In the genomic region with DNA sequence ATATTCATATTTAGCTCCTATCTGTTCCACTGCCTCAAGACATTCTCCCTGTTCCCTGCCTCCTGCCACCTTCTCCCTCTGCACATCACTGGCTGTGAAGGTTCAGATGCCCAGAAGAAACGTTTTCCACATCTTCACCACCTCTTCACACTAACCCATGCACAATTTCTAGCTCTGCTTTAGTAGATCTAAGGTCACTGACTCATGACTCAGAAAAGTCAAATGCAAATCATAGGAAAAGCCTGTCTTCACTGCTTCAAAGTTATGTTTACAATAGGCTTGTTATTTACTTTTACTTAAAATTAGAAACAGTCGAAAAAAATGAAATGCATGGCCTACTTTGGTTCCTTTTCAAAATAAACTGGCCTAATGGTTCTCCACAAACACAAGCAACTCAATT, we compare ENCODE assay signal across 11 cellular contexts. TPM values are rescaled to one million over a fixed set of nuclear protein-coding genes. Genes with fewer than 3 reads are reported as not detected.
DNase-seq lines count a peak whose midpoint lies in the region; ATAC-seq, FAIRE-seq and TF ChIP-seq lines count a peak whose summit lies in the region.
"Had no signal": no experiment of that assay in that cellular context is flagged by ENCODE, and none has a peak within 500 bp of the region (broad histone marks: within the 10 kb centered on the region; RNA-seq: fewer than 3 reads in every experiment).

No MANE protein-coding gene starts in this region.

- H3K36me3 ChIP-seq in A673 (ENCODE audit: insufficient read depth, low read length, poor library complexity, severe bottlenecking) (no peaks in the 10 kb centered on the region), GM12878 (ENCODE audit: control insufficient read depth in 2 of 2, insufficient read depth in 2 of 2, low read length in 1 of 2) (0 out of 4 replicates have a peak, but pooled peaks cover 0 to 2% of the 10 kb centered on the region in 2 experiments)

- H3K4me2 ChIP-seq in GM12878 (ENCODE audit: control insufficient read depth, insufficient read depth): peak overlapping the region; percentile 84
- H3K4me2 ChIP-seq: BLaER1 had no signal

- POLR2A ChIA-PET in A673 (lab: Charles Lee; ENCODE audit: low non-redundant PET) (no interaction called here), GM12878 (lab: Charles Lee) (interaction anchor here (1.1 to 2.8 kb wide), 3 partner anchors 11 to 44 kb away, joined by 3 to 15 read pairs (median 8); a partner anchor contains a TSS)

- no peak for DNase-seq in A673 (ENCODE audit: low spot score)
- peak; percentile 70 for DNase-seq in HCEC 1CT
- DNase-seq in GM12878 (ENCODE audit: low read depth, low spot score): no peak
- DNase-seq in memory B cell (ENCODE audit: low spot score in 2 of 2): no peak
- no peak for DNase-seq in NCI-H146 treated with DMSO at 0.1 percent for 48 hours (lab: John Stamatoyannopoulos, UW; ENCODE audit: unreplicated experiment)
- DNase-seq: NCI-H1092 treated with DMSO at 0.1 percent for 48 hours had no signal

- H3K4me3 ChIP-seq in A673 (ENCODE audit: low read depth, low read length, poor library complexity, severe bottlenecking): no peak overlapping the region
- peak overlapping the region; percentile 85 for H3K4me3 ChIP-seq in GM12878
- H3K4me3 ChIP-seq: BLaER1 had no signal

- RAD21 ChIA-PET in GM12878 (lab: Charles Lee; ENCODE audit: unreplicated experiment): interaction anchor here (1.1 to 1.7 kb wide), 4 partner anchors 10 to 75 kb away, joined by 3 to 7 read pairs (median 4); a partner anchor contains a TSS

- peak overlapping the region; percentile 85 for H3K4me3 Mint-ChIP-seq in memory B cell

- CTCF ChIA-PET in A673 (lab: Charles Lee): no interaction called here
- CTCF ChIA-PET in GM12878 (lab: Yijun Ruan, JAX): interaction anchor here (0.7 to 3.2 kb wide), 4 partner anchors 10 to 74 kb away, joined by 4 to 14 read pairs (median 6); no protein-coding TSS in a partner anchor

- TF ChIP-seq POLR2A in GM12878 (IDR thresholded peaks at IDR 0.05; ENCODE audit: low read depth, low read length): no peak

- peaks cover 2% of the 10 kb centered on the region for H3K36me3 Mint-ChIP-seq in memory B cell

- WGBS in GM12878 (ENCODE audit: insufficient coverage, insufficient replicate concordance, low lambda C conversion rate, missing lambda C conversion rate): 4% methylated on average over 2 of the region's 2 CpGs

- H3K9ac ChIP-seq in GM12878 (ENCODE audit: control insufficient read depth, insufficient read depth, low read length): peak overlapping the region; percentile 89
- H3K9ac ChIP-seq: BLaER1 had no signal

- H3K4me1 ChIP-seq in A673 (ENCODE audit: insufficient read depth, low read length, poor library complexity, severe bottlenecking) (peaks cover 16% of the 10 kb centered on the region), GM12878 (ENCODE audit: control insufficient read depth, insufficient read depth, low read length) (peaks cover 9% of the 10 kb centered on the region; the same call in 1 of the 2 replicates)
- H3K4me1 ChIP-seq: BLaER1 had no signal

- H3K9me3 Mint-ChIP-seq in memory B cell: no peaks in the 10 kb centered on the region

- TF ChIP-seq EP300 in GM12878 (IDR thresholded peaks at IDR 0.05; ENCODE audit: borderline replicate concordance in 1 of 2, control insufficient read depth in 1 of 2, low read depth in 2 of 2, low read length in 2 of 2): no peak

- no peak for TF ChIP-seq RAD21 in GM12878 (IDR thresholded peaks at IDR 0.05; ENCODE audit: insufficient read depth, low read depth, low read length)

- H4K20me1 ChIP-seq in GM12878 (ENCODE audit: control insufficient read depth, insufficient read depth): no peaks in the 10 kb centered on the region
- H4K20me1 ChIP-seq: BLaER1 had no signal

- no peak for TF ChIP-seq CTCF in A673 (conservative IDR thresholded peaks at IDR 0.05; ENCODE audit: low read depth, low read length)
- no peak for TF ChIP-seq CTCF in GM12878 (IDR thresholded peaks at IDR 0.05 in 2 of 3, conservative IDR thresholded peaks at IDR 0.05 in 1 of 3; ENCODE audit: control insufficient read depth in 2 of 3, extremely low read depth in 1 of 3, insufficient read depth in 1 of 3, low read depth in 3 of 3, low read length in 3 of 3)

- no peak for FAIRE-seq in GM12878 (lab: Jason Lieb, UNC)
- FAIRE-seq: colon had no signal

- no peaks in the 10 kb centered on the region for H3K27me3 Mint-ChIP-seq in memory B cell

- no peaks in the 10 kb centered on the region for H3K27me3 ChIP-seq in A673 (replicated peaks; ENCODE audit: insufficient read depth, low read depth, low read length, poor library complexity)
- no peaks in the 10 kb centered on the region for H3K27me3 ChIP-seq in GM12878 (replicated peaks in 1 of 2; ENCODE audit: control insufficient read depth in 2 of 2, insufficient read depth in 2 of 2, low read length in 1 of 2)

- H3K27ac Mint-ChIP-seq in memory B cell: peak overlapping the region; percentile 86

- H3K79me2 ChIP-seq in GM12878 (ENCODE audit: control insufficient read depth, insufficient read depth, low read length): peaks cover 59% of the 10 kb centered on the region

- ATAC-seq in GM12878 (no peak), memory B cell (ENCODE audit: low read depth) (no peak), GM21390 (IDR thresholded peaks at IDR 0.05; ENCODE audit: unreplicated experiment) (no peak), GM21825 (IDR thresholded peaks at IDR 0.05; ENCODE audit: unreplicated experiment) (no peak), GM19328 (IDR thresholded peaks at IDR 0.05; ENCODE audit: unreplicated experiment) (no peak)

- peak overlapping the region; percentile 70; the same call in 1 of the 2 replicates for H2AFZ ChIP-seq in GM12878 (ENCODE audit: control insufficient read depth, low read depth, low read length)

- BruUV-seq in A673 (replicated peaks; lab: Mats Ljungman, UMichigan): no TSS peak
- BruUV-seq in GM12878 (replicated peaks; lab: Mats Ljungman, UMichigan): no TSS peak

- SMC1A ChIA-PET in GM12878 (lab: Charles Lee; ENCODE audit: uncharacterized antibody, unreplicated experiment): interaction anchor here (1.1 to 2.4 kb wide), 5 partner anchors 9 to 42 kb away, joined by 3 to 9 read pairs (median 7); no protein-coding TSS in a partner anchor

- H3K27ac ChIP-seq in A673 (ENCODE audit: low read depth, low read length, poor library complexity, severe bottlenecking): peak overlapping the region; percentile 93
- peak overlapping the region; percentile 89 for H3K27ac ChIP-seq in GM12878 (ENCODE audit: control insufficient read depth, insufficient read depth)
- H3K27ac ChIP-seq: BLaER1 had no signal

- peaks cover 30% of the 10 kb centered on the region for H3K4me1 Mint-ChIP-seq in memory B cell

- intact Hi-C loops in A673 (cut with micrococcal nuclease; ENCODE audit: unreplicated experiment): no loop called here
- intact Hi-C loops in GM12878 (cut with micrococcal nuclease; ENCODE audit: unreplicated experiment): no loop called here

- H3K9me3 ChIP-seq in A673 (ENCODE audit: low read depth, low read length, poor library complexity, severe bottlenecking) (no peaks in the 10 kb centered on the region), GM12878 (replicated peaks; ENCODE audit: control insufficient read depth, insufficient read depth, low read length) (no peaks in the 10 kb centered on the region)

- in situ Hi-C loops in GM12878 (cut with MboI): no loop called here

RNA-seq across cellular contexts. Expression of a gene that starts 2.5 kb away (rescaled TPM):
- 83.9 and 84.3 TPM in 2 replicates for total RNA-seq in A673 (2021)
- total RNA-seq in GM12878 (2013; cell fraction: nucleolus; rRNA removed): 27.7 and 29.9 TPM in 2 replicates
- total RNA-seq in GM12878 (2014; rRNA removed): 39.5 and 44.1 TPM in 2 replicates
- 41.6 and 41.9 TPM in 2 replicates for total RNA-seq in GM12878 (2014; rRNA removed; fragmentation: Illumina TruSeq; extraction: Trizol)
- total RNA-seq in GM12878 (2021): 67.6 and 68.5 TPM in 2 replicates
- 28.2 TPM for polyA plus RNA-seq in GM12878 (2011; ENCODE audit: low read depth)
- polyA plus RNA-seq in GM12878 (2011; rRNA removed): 41.7 and 46.7 TPM in 2 replicates
- 28.1 and 34.2 TPM in 2 replicates for polyA plus RNA-seq in GM12878 (2011; cell fraction: cytosol; rRNA removed)
- 25.7 and 30.3 TPM in 2 replicates for polyA plus RNA-seq in GM12878 (2011; cell fraction: nucleus; rRNA removed)
- 31.1 and 38.9 TPM in 2 replicates for polyA plus RNA-seq in GM12878 (2012)
- 51.3 and 51.5 TPM in 2 replicates for polyA plus RNA-seq in GM12878 (2014; fragmentation: Illumina TruSeq; extraction: Trizol)
- polyA plus RNA-seq in GM12878 (2014; fragmentation: Nextera tagmentation; extraction: Ambion mirVana): 10 to 100 TPM; 11.1 to 13.4 TPM
- 33.0 and 36.7 TPM in 2 replicates for polyA plus RNA-seq in GM12878 (2014; rRNA removed)
- polyA plus RNA-seq in GM12878 (2016; fragmentation: Nextera tagmentation; extraction: Ambion mirVana): 10 to 100 TPM; 42.7 to 49.2 TPM
- 52.3 and 54.2 TPM in 2 replicates for polyA minus RNA-seq in GM12878 (2011; rRNA and poly(A)+ RNA removed)
- 17.8 and 18.6 TPM in 2 replicates for polyA minus RNA-seq in GM12878 (2011; cell fraction: cytosol; rRNA and poly(A)+ RNA removed)
- 10.2 and 11.3 TPM in 2 replicates for polyA minus RNA-seq in GM12878 (2011; cell fraction: nucleus; rRNA and poly(A)+ RNA removed)

RNA-seq across cellular contexts. Expression of a gene that starts 39.4 kb away (rescaled TPM):
- 46.0 and 53.6 TPM in 2 replicates for total RNA-seq in A673 (2021)
- 38.2 and 39.7 TPM in 2 replicates for total RNA-seq in GM12878 (2013; cell fraction: nucleolus; rRNA removed)
- total RNA-seq in GM12878 (2014; rRNA removed): 4.2 and 6.2 TPM in 2 replicates
- total RNA-seq in GM12878 (2014; rRNA removed; fragmentation: Illumina TruSeq; extraction: Trizol): 6.8 and 8.5 TPM in 2 replicates
- 3.0 and 5.1 TPM in 2 replicates for total RNA-seq in GM12878 (2021)
- 6.6 TPM for polyA plus RNA-seq in GM12878 (2011; ENCODE audit: low read depth)
- 8.2 and 15.7 TPM in 2 replicates for polyA plus RNA-seq in GM12878 (2011; rRNA removed)
- 2.9 and 3.1 TPM in 2 replicates for polyA plus RNA-seq in GM12878 (2011; cell fraction: cytosol; rRNA removed)
- polyA plus RNA-seq in GM12878 (2011; cell fraction: nucleus; rRNA removed): 5.1 and 5.4 TPM in 2 replicates
- polyA plus RNA-seq in GM12878 (2012): 7.3 and 8.1 TPM in 2 replicates
- 8.9 and 11.8 TPM in 2 replicates for polyA plus RNA-seq in GM12878 (2014; fragmentation: Illumina TruSeq; extraction: Trizol)
- polyA plus RNA-seq in GM12878 (2014; fragmentation: Nextera tagmentation; extraction: Ambion mirVana): 1 to 10 TPM; 2.7 to 3.7 TPM
- 6.9 and 7.8 TPM in 2 replicates for polyA plus RNA-seq in GM12878 (2014; rRNA removed)
- 1 to 10 TPM; 3.5 to 6.0 TPM for polyA plus RNA-seq in GM12878 (2016; fragmentation: Nextera tagmentation; extraction: Ambion mirVana)
- polyA minus RNA-seq in GM12878 (2011; rRNA and poly(A)+ RNA removed): 4.9 and 5.4 TPM in 2 replicates
- 2.0 and 2.9 TPM in 2 replicates for polyA minus RNA-seq in GM12878 (2011; cell fraction: cytosol; rRNA and poly(A)+ RNA removed)
- polyA minus RNA-seq in GM12878 (2011; cell fraction: nucleus; rRNA and poly(A)+ RNA removed): 5.2 and 6.7 TPM in 2 replicates

RNA-seq across cellular contexts. Expression of a gene that starts 41.1 kb away (rescaled TPM):
- total RNA-seq in A673 (2021): 22.2 and 29.0 TPM in 2 replicates
- 34.6 and 37.7 TPM in 2 replicates for total RNA-seq in GM12878 (2013; cell fraction: nucleolus; rRNA removed)
- total RNA-seq in GM12878 (2014; rRNA removed): 5.3 and 5.4 TPM in 2 replicates
- total RNA-seq in GM12878 (2014; rRNA removed; fragmentation: Illumina TruSeq; extraction: Trizol): 5.6 and 6.0 TPM in 2 replicates
- 7.1 and 7.6 TPM in 2 replicates for total RNA-seq in GM12878 (2021)
- 3.4 TPM for polyA plus RNA-seq in GM12878 (2011; ENCODE audit: low read depth)
- polyA plus RNA-seq in GM12878 (2011; rRNA removed): 13.2 and 16.5 TPM in 2 replicates
- polyA plus RNA-seq in GM12878 (2011; cell fraction: cytosol; rRNA removed): 4.2 and 5.6 TPM in 2 replicates
- polyA plus RNA-seq in GM12878 (2011; cell fraction: nucleus; rRNA removed): 18.7 and 23.7 TPM in 2 replicates
- polyA plus RNA-seq in GM12878 (2012): 3.6 and 5.9 TPM in 2 replicates
- 5.1 and 6.1 TPM in 2 replicates for polyA plus RNA-seq in GM12878 (2014; fragmentation: Illumina TruSeq; extraction: Trizol)
- polyA plus RNA-seq in GM12878 (2014; fragmentation: Nextera tagmentation; extraction: Ambion mirVana): 1 to 10 TPM; 1.1 to 1.7 TPM
- 3.5 and 3.7 TPM in 2 replicates for polyA plus RNA-seq in GM12878 (2014; rRNA removed)
- polyA plus RNA-seq in GM12878 (2016; fragmentation: Nextera tagmentation; extraction: Ambion mirVana): 1 to 10 TPM; 6.3 to 8.3 TPM
- 13.3 and 15.8 TPM in 2 replicates for polyA minus RNA-seq in GM12878 (2011; rRNA and poly(A)+ RNA removed)
- 4.3 and 4.8 TPM in 2 replicates for polyA minus RNA-seq in GM12878 (2011; cell fraction: cytosol; rRNA and poly(A)+ RNA removed)
- 17.3 and 20.1 TPM in 2 replicates for polyA minus RNA-seq in GM12878 (2011; cell fraction: nucleus; rRNA and poly(A)+ RNA removed)
